In genomic region chr3:62051506-62051905, GRCh38 we compare ENCODE assay signal across 10 cellular contexts.
DNase-seq lines count a peak whose midpoint lies in the region; ATAC-seq and TF ChIP-seq lines count a peak whose summit lies in the region.
"Had no signal": no experiment of that assay in that cellular context is flagged by ENCODE, and none has a peak within 500 bp of the region (broad histone marks: within the 10 kb centered on the region; RNA-seq: fewer than 3 reads in every experiment).

No MANE protein-coding gene starts in this region.

- no peaks in the 10 kb centered on the region for H3K36me3 ChIP-seq in brain microvascular endothelial cell (replicated peaks)
- no peaks in the 10 kb centered on the region for H3K36me3 ChIP-seq in tibial artery

- peaks cover 0 to 10% (median under 1%) of the 10 kb centered on the region in 4 donors for H3K4me1 ChIP-seq in tibial artery

- no peak overlapping the region for H3K27ac Mint-ChIP-seq in stimulated activated naive CD8-positive, alpha-beta T cell treated with anti-CD3 and anti-CD28 coated beads, Interleukin-15, amount 100 ng/mL, for 72 hours

- H3K9me3 Mint-ChIP-seq in stimulated activated naive CD8-positive, alpha-beta T cell treated with anti-CD3 and anti-CD28 coated beads, Interleukin-15, amount 100 ng/mL, for 72 hours: no peaks in the 10 kb centered on the region

- DNase-seq in GM10266 (ENCODE audit: extremely low spot score): no peak
- peak; percentile 56 for DNase-seq in NCI-H1092 treated with DMSO at 0.1 percent for 48 hours (lab: John Stamatoyannopoulos, UW)
- peak; percentile 45 for DNase-seq in brain microvascular endothelial cell
- peak; percentile 25 for DNase-seq in mucosa of gallbladder (ENCODE audit: low spot score)
- no peak for DNase-seq in cerebellar nuclear complex (lab: John Stamatoyannopoulos, UW)
- no peak for DNase-seq in stimulated activated naive CD8-positive, alpha-beta T cell treated with anti-CD3 and anti-CD28 coated beads, Interleukin-15, amount 100 ng/mL, for 72 hours
- no peak for DNase-seq in tibial artery
- DNase-seq: stimulated activated CD4-positive, alpha-beta T cell treated with anti-CD3 and anti-CD28 coated beads, Interleukin-4, amount 100 ng/mL, for 4 hours; T-helper 2 cell had no signal

- intact Hi-C loops in tibial artery (cut with DNase I; ENCODE audit: low total_unique reads): no loop called here

- no peaks in the 10 kb centered on the region for H3K9me3 ChIP-seq in tibial artery

- no peak overlapping the region for H3K4me3 ChIP-seq in brain microvascular endothelial cell (ENCODE audit: low read depth, low read length)
- no peak overlapping the region for H3K4me3 ChIP-seq in tibial artery

- ATAC-seq in GM19023 (IDR thresholded peaks at IDR 0.05; ENCODE audit: unreplicated experiment): no peak
- ATAC-seq in stimulated activated naive CD8-positive, alpha-beta T cell treated with anti-CD3 and anti-CD28 coated beads, Interleukin-15, amount 100 ng/mL, for 72 hours: no peak

- H3K27me3 Mint-ChIP-seq in stimulated activated naive CD8-positive, alpha-beta T cell treated with anti-CD3 and anti-CD28 coated beads, Interleukin-15, amount 100 ng/mL, for 72 hours: peaks cover 14% of the 10 kb centered on the region

- H3K4me1 Mint-ChIP-seq in stimulated activated naive CD8-positive, alpha-beta T cell treated with anti-CD3 and anti-CD28 coated beads, Interleukin-15, amount 100 ng/mL, for 72 hours: no peaks in the 10 kb centered on the region

- in situ Hi-C loops in brain microvascular endothelial cell (cut with HindIII; ENCODE audit: low pct_ligation_motif_present, low sequenced_read_pairs): no loop called here

- H3K27me3 ChIP-seq in brain microvascular endothelial cell (replicated peaks): no peaks in the 10 kb centered on the region
- no peaks in the 10 kb centered on the region for H3K27me3 ChIP-seq in tibial artery

- TF ChIP-seq CTCF in GM10266 (IDR thresholded peaks at IDR 0.05; ENCODE audit: control insufficient read depth, insufficient read depth, low read depth, missing control alignments): peak; percentile 27
- TF ChIP-seq CTCF in brain microvascular endothelial cell (IDR thresholded peaks at IDR 0.05; ENCODE audit: low read depth, low read length, missing control alignments): peak; percentile 66
- no peak for TF ChIP-seq CTCF in tibial artery (IDR thresholded peaks at IDR 0.05)

- H3K4me3 Mint-ChIP-seq in stimulated activated naive CD8-positive, alpha-beta T cell treated with anti-CD3 and anti-CD28 coated beads, Interleukin-15, amount 100 ng/mL, for 72 hours: no peak overlapping the region

- H3K27ac ChIP-seq in brain microvascular endothelial cell (no peak overlapping the region), tibial artery (no peak overlapping the region)

Comparison
In these comparisons a context has a peak if more than half of its experiments do, and no peak if none do; other contexts are left out.
1. DNase-seq: peak in NCI-H1092 treated with DMSO at 0.1 percent for 48 hours (single experiment), brain microvascular endothelial cell (single experiment) and mucosa of gallbladder (single experiment); none in GM10266 (single experiment), cerebellar nuclear complex (0 of 2), stimulated activated naive CD8-positive, alpha-beta T cell treated with anti-CD3 and anti-CD28 coated beads, Interleukin-15, amount 100 ng/mL, for 72 hours (0 of 2) and tibial artery (0 of 2).
2. CTCF ChIP-seq: peak in GM10266 (single experiment) and brain microvascular endothelial cell (single experiment); none in tibial artery (0 of 2).